In the genomic region with DNA sequence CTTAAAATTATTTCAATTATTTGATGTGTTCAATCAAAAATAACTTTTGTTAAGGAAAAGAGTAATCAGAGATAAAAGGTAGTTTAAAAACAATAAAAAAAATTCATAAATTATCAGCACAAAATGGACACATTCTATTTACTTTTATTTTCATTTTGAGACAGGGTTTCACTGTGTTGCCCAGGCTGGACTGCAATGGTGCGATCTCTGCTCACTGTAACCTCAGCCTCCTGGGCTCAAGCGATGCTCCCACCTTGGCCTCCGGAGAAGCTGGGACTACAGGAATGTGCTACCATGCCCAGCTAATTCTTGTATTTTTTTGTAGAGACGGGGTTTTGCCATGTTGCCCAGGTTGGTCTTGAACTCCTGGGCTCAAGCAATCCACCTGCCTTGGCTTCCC, we compare ENCODE assay signal across 29 cellular contexts. TPM values are rescaled to one million over a fixed set of nuclear protein-coding genes. Genes with fewer than 3 reads are reported as not detected.
A peak's percentile ranks its signal among the peaks of the same experiment; 100 is the strongest.
DNase-seq lines count a peak whose midpoint lies in the region; ATAC-seq, FAIRE-seq and TF ChIP-seq lines count a peak whose summit lies in the region.
"Had no signal": no experiment of that assay in that cellular context is flagged by ENCODE, and none has a peak within 500 bp of the region (broad histone marks: within the 10 kb centered on the region; RNA-seq: fewer than 3 reads in every experiment).

No MANE protein-coding gene starts in this region.

- H3K9me3 ChIP-seq in left ventricle myocardium inferior (replicated peaks) = no peaks in the 10 kb centered on the region
- H3K9me3 ChIP-seq in esophagus squamous epithelium = no peaks in the 10 kb centered on the region
- H3K9me3 ChIP-seq: A549, Caco-2, gastroesophageal sphincter had no signal

- intact Hi-C loops in activated CD4-positive, alpha-beta T cell treated with anti-CD3 and anti-CD28 coated beads, Interleukin-2, amount 10 ng/mL, durations not matched to agents 24 days and 14 days (cut with micrococcal nuclease) = no loop called here
- intact Hi-C loops in natural killer cell (cut with micrococcal nuclease) (no loop called here), left ventricle myocardium inferior (cut with micrococcal nuclease) (no loop called here), esophagus squamous epithelium (cut with DNase I) (no loop called here)

- H3K27ac ChIP-seq in left ventricle myocardium inferior (replicated peaks) = no peak overlapping the region
- H3K27ac ChIP-seq in esophagus squamous epithelium = no peak overlapping the region
- H3K27ac ChIP-seq: A549, cardiac muscle cell, gastroesophageal sphincter, SK-N-MC had no signal

- H3K27me3 ChIP-seq in left ventricle myocardium inferior (ENCODE audit: low read depth) (no peaks in the 10 kb centered on the region), esophagus squamous epithelium (no peaks in the 10 kb centered on the region)
- H3K27me3 ChIP-seq: cardiac muscle cell, gastroesophageal sphincter had no signal

- no peak for DNase-seq in activated CD4-positive, alpha-beta T cell treated with anti-CD3 and anti-CD28 coated beads, Interleukin-2, amount 10 ng/mL, durations not matched to agents 24 days and 14 days
- DNase-seq in activated CD4-positive, alpha-beta T cell treated with anti-CD3 and anti-CD28 coated beads, Interleukin-2, amount 50 U/mL, for 48 hours = no peak
- DNase-seq in GM19239 (ENCODE audit: insufficient read length, low spot score) = no peak
- DNase-seq in natural killer cell = no peak
- no peak for DNase-seq in left ventricle myocardium inferior
- no peak for DNase-seq in esophagus squamous epithelium (lab: John Stamatoyannopoulos, UW)
- no peak for DNase-seq in germinal center (ENCODE audit: low spot score)
- DNase-seq: anterior cingulate cortex, Caco-2, DMS79, GF-D8, GOT3, NCI-H1105 treated with DMSO at 0.1 percent for 48 hours, NCI-H2081, NCI-H345, NCI-H748 treated with DMSO at 0.1 percent for 48 hours, T1000 had no signal

- H3K36me3 ChIP-seq in left ventricle myocardium inferior = no peaks in the 10 kb centered on the region
- H3K36me3 ChIP-seq in esophagus squamous epithelium = no peaks in the 10 kb centered on the region
- H3K36me3 ChIP-seq: cardiac muscle cell, gastroesophageal sphincter had no signal

- H3K4me1 ChIP-seq in left ventricle myocardium inferior = peaks cover 57% of the 10 kb centered on the region
- H3K4me1 ChIP-seq in esophagus squamous epithelium = peaks cover 14 to 53% (median 23%) of the 10 kb centered on the region in 3 donors
- H3K4me1 ChIP-seq: A549 had no signal

- no peak for ATAC-seq in natural killer cell
- ATAC-seq: A549, gastroesophageal sphincter, sciatic nerve, WTC11 had no signal

- WGBS in esophagus squamous epithelium, 2 donors = 80 to 92% methylated on average over 4 of the region's 4 CpGs

- peak overlapping the region; percentile 90 for H3K27ac Mint-ChIP-seq in activated CD4-positive, alpha-beta T cell treated with anti-CD3 and anti-CD28 coated beads, Interleukin-2, amount 10 ng/mL, durations not matched to agents 24 days and 14 days
- peak overlapping the region; percentile 100 for H3K27ac Mint-ChIP-seq in activated naive CD8-positive, alpha-beta T cell
- H3K27ac Mint-ChIP-seq in natural killer cell = peak overlapping the region; percentile 40 to 98
- H3K27ac Mint-ChIP-seq: type B pancreatic cell, WTC11 had no signal

- TF ChIP-seq CTCF in natural killer cell (IDR thresholded peaks at IDR 0.05) = no peak
- no peak for TF ChIP-seq CTCF in left ventricle myocardium inferior (IDR thresholded peaks at IDR 0.05; ENCODE audit: borderline replicate concordance)
- TF ChIP-seq CTCF in esophagus squamous epithelium (IDR thresholded peaks at IDR 0.05) = no peak

- TF ChIP-seq POLR2A in esophagus squamous epithelium (IDR thresholded peaks at IDR 0.05) = no peak

- no peaks in the 10 kb centered on the region for H3K27me3 Mint-ChIP-seq in activated CD4-positive, alpha-beta T cell treated with anti-CD3 and anti-CD28 coated beads, Interleukin-2, amount 10 ng/mL, durations not matched to agents 24 days and 14 days
- no peaks in the 10 kb centered on the region for H3K27me3 Mint-ChIP-seq in activated naive CD8-positive, alpha-beta T cell
- H3K27me3 Mint-ChIP-seq in natural killer cell (ENCODE audit: low read depth in 2 of 2) = no peaks in the 10 kb centered on the region
- H3K27me3 Mint-ChIP-seq: B cell, type B pancreatic cell had no signal

- peaks cover 77% of the 10 kb centered on the region for H3K4me1 Mint-ChIP-seq in activated CD4-positive, alpha-beta T cell treated with anti-CD3 and anti-CD28 coated beads, Interleukin-2, amount 10 ng/mL, durations not matched to agents 24 days and 14 days
- peaks cover 92% of the 10 kb centered on the region for H3K4me1 Mint-ChIP-seq in activated naive CD8-positive, alpha-beta T cell (ENCODE audit: low read depth)
- peaks cover 70 to 81% of the 10 kb centered on the region in 2 donors for H3K4me1 Mint-ChIP-seq in natural killer cell

- H3K36me3 Mint-ChIP-seq in activated CD4-positive, alpha-beta T cell treated with anti-CD3 and anti-CD28 coated beads, Interleukin-2, amount 10 ng/mL, durations not matched to agents 24 days and 14 days (ENCODE audit: low read depth) = peaks cover 46% of the 10 kb centered on the region
- H3K36me3 Mint-ChIP-seq in activated naive CD8-positive, alpha-beta T cell = peaks cover 18% of the 10 kb centered on the region
- H3K36me3 Mint-ChIP-seq in natural killer cell = no peaks in the 10 kb centered on the region
- H3K36me3 Mint-ChIP-seq: WTC11 had no signal

- FAIRE-seq in GM19239 (lab: Jason Lieb, UNC) = peak; percentile 54
- FAIRE-seq: A549, endometrium, islet of Langerhans had no signal

- no peak overlapping the region for H3K4me3 ChIP-seq in left ventricle myocardium inferior
- H3K4me3 ChIP-seq in esophagus squamous epithelium = no peak overlapping the region
- H3K4me3 ChIP-seq: A549, cardiac muscle cell, gastroesophageal sphincter, SK-N-MC had no signal

- peak overlapping the region; percentile 17 for H3K4me3 Mint-ChIP-seq in activated CD4-positive, alpha-beta T cell treated with anti-CD3 and anti-CD28 coated beads, Interleukin-2, amount 10 ng/mL, durations not matched to agents 24 days and 14 days
- H3K4me3 Mint-ChIP-seq in activated naive CD8-positive, alpha-beta T cell = peak overlapping the region; percentile 42
- no peak overlapping the region for H3K4me3 Mint-ChIP-seq in natural killer cell
- H3K4me3 Mint-ChIP-seq: neural crest cell, type B pancreatic cell, WTC11 had no signal

- no peaks in the 10 kb centered on the region for H3K9me3 Mint-ChIP-seq in activated CD4-positive, alpha-beta T cell treated with anti-CD3 and anti-CD28 coated beads, Interleukin-2, amount 10 ng/mL, durations not matched to agents 24 days and 14 days
- H3K9me3 Mint-ChIP-seq in activated naive CD8-positive, alpha-beta T cell (ENCODE audit: low read depth) = peaks cover 4% of the 10 kb centered on the region
- no peaks in the 10 kb centered on the region for H3K9me3 Mint-ChIP-seq in natural killer cell
- H3K9me3 Mint-ChIP-seq: neural crest cell, WTC11 had no signal

RNA-seq across cellular contexts. Expression of gene LPIN2, which starts 47.1 kb away (rescaled TPM):
- 111 and 118 TPM in 2 replicates for total RNA-seq in activated CD4-positive, alpha-beta T cell treated with anti-CD3 and anti-CD28 coated beads, Interleukin-2, amount 10 ng/mL, durations not matched to agents 24 days and 14 days
- total RNA-seq in natural killer cell (10 to 100 TPM; 32.9 to 58.8 (median 57.1) TPM), left ventricle myocardium inferior (8.2 TPM), esophagus squamous epithelium (10 to 100 TPM in 2 of 4 donors, 1 to 10 TPM in 2; 7.2 to 17.9 (median 12.6) TPM)
